8 cellular contexts compared by ENCODE assay signal in genomic region chrX:107684956-107685385, GRCh38.
A peak's percentile ranks its signal among the peaks of the same experiment; 100 is the strongest.
DNase-seq lines count a peak whose midpoint lies in the region; ATAC-seq and TF ChIP-seq lines count a peak whose summit lies in the region.

No MANE protein-coding gene starts in this region.

- no peak for TF ChIP-seq CTCF in RWPE1 (conservative IDR thresholded peaks at IDR 0.05; ENCODE audit: low read depth)

- POLR2A ChIA-PET in RWPE1 (lab: Yijun Ruan, JAX; ENCODE audit: low non-redundant PET) = no interaction called here

- peak; percentile 27 for DNase-seq in activated CD4-positive, alpha-beta T cell treated with anti-CD3 and anti-CD28 coated beads for 48 hours
- no peak for DNase-seq in activated CD4-positive, alpha-beta T cell treated with anti-CD3 and anti-CD28 coated beads, Interleukin-2, amount 50 U/mL, for 48 hours
- peak; percentile 67 for DNase-seq in RWPE1 (ENCODE audit: low spot score)
- peak; percentile 29 for DNase-seq in fibroblast of gingiva (ENCODE audit: low read depth)
- peak; percentile 67 for DNase-seq in pons (ENCODE audit: low spot score)
- no peak for DNase-seq in NCI-H446 (lab: John Stamatoyannopoulos, UW)
- no peak for DNase-seq in SHP77 treated with DMSO at 0.1 percent for 48 hours (lab: John Stamatoyannopoulos, UW)

- H3K27ac ChIP-seq in RWPE1 = peak overlapping the region; percentile 94

- peak; percentile 95 for ATAC-seq in HG02981 (IDR thresholded peaks at IDR 0.05; ENCODE audit: unreplicated experiment)

- CTCF ChIA-PET in RWPE1 (lab: Yijun Ruan, JAX) = interaction anchor here (0.7 kb wide), 1 partner anchor 117 kb away, joined by 7 read pairs; no protein-coding TSS in a partner anchor

Comparison
In these comparisons a context has a peak if more than half of its experiments do, and no peak if none do; other contexts are left out.
1. DNase-seq: peak in activated CD4-positive, alpha-beta T cell treated with anti-CD3 and anti-CD28 coated beads for 48 hours (single experiment), RWPE1 (single experiment), fibroblast of gingiva (single experiment) and pons (single experiment); none in activated CD4-positive, alpha-beta T cell treated with anti-CD3 and anti-CD28 coated beads, Interleukin-2, amount 50 U/mL, for 48 hours (0 of 2), NCI-H446 (0 of 2) and SHP77 treated with DMSO at 0.1 percent for 48 hours (single experiment).